In genomic region chr7:157561816-157562410, GRCh38 we compare ENCODE assay signal across 16 cellular contexts.
"Had no signal": no experiment of that assay in that cellular context is flagged by ENCODE, and none has a peak within 500 bp of the region (broad histone marks: within the 10 kb centered on the region; RNA-seq: fewer than 3 reads in every experiment).

No MANE protein-coding gene starts in this region.

- H3K9me3 ChIP-seq: gastrocnemius medialis, left ventricle myocardium inferior, right atrium auricular region, suprapubic skin, thyroid gland had no signal

- H3K36me3 ChIP-seq: gastrocnemius medialis, left ventricle myocardium inferior, right atrium auricular region, suprapubic skin, thyroid gland had no signal

- DNase-seq: effector memory CD4-positive, alpha-beta T cell; gastrocnemius medialis; glutamatergic neuron; left ventricle myocardium inferior; mesendoderm; naive thymus-derived CD4-positive, alpha-beta T cell; stimulated activated CD4-positive, alpha-beta T cell treated with anti-CD3 and anti-CD28 coated beads, Interleukin-4, amount 100 ng/mL, for 1 hour; stimulated activated CD8-positive, alpha-beta memory T cell treated with anti-CD3 and anti-CD28 coated beads, Interleukin-4, amount 100 ng/mL, for 48 hours; stimulated activated naive CD8-positive, alpha-beta T cell treated with anti-CD3 and anti-CD28 coated beads, Interleukin-15, Interleukin-2, amounts not matched to agents 100 U/mL and 50 U/mL, for 24 hours; thyroid gland had no signal

- H3K27me3 ChIP-seq: gastrocnemius medialis, right atrium auricular region, suprapubic skin, thyroid gland had no signal

- H3K4me3 ChIP-seq: gastrocnemius medialis, left ventricle myocardium inferior, lung, right atrium auricular region, smooth muscle cell, suprapubic skin, thyroid gland had no signal

- H3K27ac ChIP-seq: gastrocnemius medialis, left ventricle myocardium inferior, right atrium auricular region, suprapubic skin, thyroid gland had no signal

- ATAC-seq: esophagus mucosa; gastrocnemius medialis; stimulated activated effector memory CD8-positive, alpha-beta T cell treated with anti-CD3 and anti-CD28 coated beads, Interleukin-12 subunit alpha, Interleukin-12 subunit beta, amount 100 ng/mL, for 72 hours; stimulated activated naive CD8-positive, alpha-beta T cell treated with anti-CD3 and anti-CD28 coated beads, Interleukin-15, Interleukin-2, amounts not matched to agents 100 U/mL and 50 U/mL, for 24 hours had no signal

- H3K4me1 ChIP-seq: gastrocnemius medialis, left ventricle myocardium inferior, right atrium auricular region, suprapubic skin, thyroid gland had no signal

- H3K4me2 ChIP-seq: smooth muscle cell had no signal
